18 cellular contexts compared by ENCODE assay signal in genomic region chr22:17794726-17795125, GRCh38. TPM values are rescaled to one million over a fixed set of nuclear protein-coding genes. Genes with fewer than 3 reads are reported as not detected.
DNase-seq lines count a peak whose midpoint lies in the region; ATAC-seq and TF ChIP-seq lines count a peak whose summit lies in the region.
"Had no signal": no experiment of that assay in that cellular context is flagged by ENCODE, and none has a peak within 500 bp of the region (broad histone marks: within the 10 kb centered on the region; RNA-seq: fewer than 3 reads in every experiment).

No MANE protein-coding gene starts in this region.

- H3K4me1 Mint-ChIP-seq in CD8-positive, alpha-beta T cell (ENCODE audit: low read depth) = no peaks in the 10 kb centered on the region
- peaks cover 13% of the 10 kb centered on the region for H3K4me1 Mint-ChIP-seq in endothelial cell (ENCODE audit: unreplicated experiment)
- H3K4me1 Mint-ChIP-seq in stimulated activated memory B cell treated with anti-CD40 and anti-IgM and Interleukin-4, amounts not matched to agents 10 μg/mL and 1 μg/mL and 100 μg/mL, for 72 hours = peaks cover 55% of the 10 kb centered on the region
- peaks cover 6% of the 10 kb centered on the region for H3K4me1 Mint-ChIP-seq in activated T-cell treated with anti-CD3 and anti-CD28 coated beads, Interleukin-2, amount 50 U/mL, for 4 hours (ENCODE audit: low read depth)

- no peaks in the 10 kb centered on the region for H3K36me3 ChIP-seq in CD8-positive, alpha-beta T cell (ENCODE audit: insufficient read depth, low read length)
- H3K36me3 ChIP-seq in OCI-LY7 (ENCODE audit: insufficient read depth, low read length) (peaks cover 69% of the 10 kb centered on the region), WERI-Rb-1 (no peaks in the 10 kb centered on the region)

- no peaks in the 10 kb centered on the region for H4K20me1 ChIP-seq in OCI-LY7 (ENCODE audit: insufficient read depth, low read length)

- no TSS peak for BruUV-seq in OCI-LY7 (replicated peaks; lab: Mats Ljungman, UMichigan)

- no peak overlapping the region for H3K4me3 Mint-ChIP-seq in CD8-positive, alpha-beta T cell
- H3K4me3 Mint-ChIP-seq in endothelial cell (ENCODE audit: unreplicated experiment) = no peak overlapping the region
- peak overlapping the region; percentile 52 for H3K4me3 Mint-ChIP-seq in stimulated activated memory B cell treated with anti-CD40 and anti-IgM and Interleukin-4, amounts not matched to agents 10 μg/mL and 1 μg/mL and 100 μg/mL, for 72 hours
- no peak overlapping the region for H3K4me3 Mint-ChIP-seq in activated T-cell treated with anti-CD3 and anti-CD28 coated beads, Interleukin-2, amount 50 U/mL, for 4 hours

- peak overlapping the region; percentile 50 for H3K27ac Mint-ChIP-seq in CD8-positive, alpha-beta T cell
- peak overlapping the region; percentile 32 for H3K27ac Mint-ChIP-seq in endothelial cell (ENCODE audit: unreplicated experiment)
- peak overlapping the region; percentile 100 for H3K27ac Mint-ChIP-seq in stimulated activated memory B cell treated with anti-CD40 and anti-IgM and Interleukin-4, amounts not matched to agents 10 μg/mL and 1 μg/mL and 100 μg/mL, for 72 hours

- H2AFZ ChIP-seq in OCI-LY7 (ENCODE audit: low read length) = no peak overlapping the region
- H2AFZ ChIP-seq: GM23248 had no signal

- H3K36me3 Mint-ChIP-seq in CD8-positive, alpha-beta T cell = no peaks in the 10 kb centered on the region
- peaks cover 8% of the 10 kb centered on the region for H3K36me3 Mint-ChIP-seq in endothelial cell (ENCODE audit: low read depth, unreplicated experiment)
- peaks cover 29% of the 10 kb centered on the region for H3K36me3 Mint-ChIP-seq in stimulated activated memory B cell treated with anti-CD40 and anti-IgM and Interleukin-4, amounts not matched to agents 10 μg/mL and 1 μg/mL and 100 μg/mL, for 72 hours
- H3K36me3 Mint-ChIP-seq in activated T-cell treated with anti-CD3 and anti-CD28 coated beads, Interleukin-2, amount 50 U/mL, for 4 hours (ENCODE audit: insufficient read depth) = peaks cover 3% of the 10 kb centered on the region

- peaks cover 11% of the 10 kb centered on the region; the same call in 1 of the 2 replicates for H3K79me2 ChIP-seq in OCI-LY7 (ENCODE audit: insufficient read depth, low read depth, low read length)

- H3K27me3 Mint-ChIP-seq in CD8-positive, alpha-beta T cell (ENCODE audit: low read depth) = no peaks in the 10 kb centered on the region
- peaks cover 15% of the 10 kb centered on the region for H3K27me3 Mint-ChIP-seq in endothelial cell (ENCODE audit: unreplicated experiment)
- no peaks in the 10 kb centered on the region for H3K27me3 Mint-ChIP-seq in stimulated activated memory B cell treated with anti-CD40 and anti-IgM and Interleukin-4, amounts not matched to agents 10 μg/mL and 1 μg/mL and 100 μg/mL, for 72 hours
- H3K27me3 Mint-ChIP-seq in activated T-cell treated with anti-CD3 and anti-CD28 coated beads, Interleukin-2, amount 50 U/mL, for 4 hours (ENCODE audit: low read depth) = no peaks in the 10 kb centered on the region

- intact Hi-C loops in CD8-positive, alpha-beta T cell (cut with DNase I, micrococcal nuclease) = no loop called here
- intact Hi-C loops in OCI-LY7 (cut with micrococcal nuclease; ENCODE audit: unreplicated experiment) = loop anchor here (10.0 kb wide), 1 partner anchor 210 kb away; no protein-coding TSS in a partner anchor

- DNase-seq in CD8-positive, alpha-beta T cell = no peak
- DNase-seq in OCI-LY7 (ENCODE audit: low spot score) (no peak), endothelial cell (ENCODE audit: low spot score) (no peak), WERI-Rb-1 (no peak)
- DNase-seq in activated T-cell treated with anti-CD3 and anti-CD28 coated beads, Interleukin-2, amount 50 U/mL, for 4 hours = no peak
- DNase-seq: DMS79, GM23248, MG63, NCI-H1092, NCI-H146, NCI-H2081, NCI-H510A treated with DMSO at 0.1 percent for 48 hours had no signal

- H3K27me3 ChIP-seq in CD8-positive, alpha-beta T cell (ENCODE audit: insufficient read depth, low read length) = no peaks in the 10 kb centered on the region
- H3K27me3 ChIP-seq in WERI-Rb-1 (ENCODE audit: insufficient read depth, low read depth, severe bottlenecking) = no peaks in the 10 kb centered on the region
- H3K27me3 ChIP-seq: MG63 had no signal

- H3K4me1 ChIP-seq in CD8-positive, alpha-beta T cell (ENCODE audit: insufficient read depth, low read length) = no peaks in the 10 kb centered on the region
- peaks cover 58% of the 10 kb centered on the region for H3K4me1 ChIP-seq in OCI-LY7 (ENCODE audit: insufficient read depth, low read length, poor library complexity, severe bottlenecking)

- H3K9me3 ChIP-seq in CD8-positive, alpha-beta T cell (ENCODE audit: low read length) = no peaks in the 10 kb centered on the region
- H3K9me3 ChIP-seq in OCI-LY7 (ENCODE audit: low read length) = no peaks in the 10 kb centered on the region
- no peaks in the 10 kb centered on the region for H3K9me3 ChIP-seq in WERI-Rb-1 (ENCODE audit: severe bottlenecking)
- H3K9me3 ChIP-seq: MG63 had no signal

- CTCF ChIA-PET in CD8-positive, alpha-beta T cell (lab: Charles Lee) = interaction anchor here (1.1 kb wide), 1 partner anchor 22 kb away, joined by 4 read pairs; no protein-coding TSS in a partner anchor
- CTCF ChIA-PET in OCI-LY7 (lab: Charles Lee; ENCODE audit: unreplicated experiment) = interaction anchor here (2.1 kb wide), 1 partner anchor 9 kb away, joined by 11 read pairs; no protein-coding TSS in a partner anchor

- POLR2A ChIA-PET in CD8-positive, alpha-beta T cell (lab: Charles Lee) = no interaction called here
- POLR2A ChIA-PET in OCI-LY7 (lab: Charles Lee) = interaction anchor here (1.1 kb wide), 1 partner anchor 16 kb away, joined by 4 read pairs; no protein-coding TSS in a partner anchor

- H3K9me2 ChIP-seq in OCI-LY7 (ENCODE audit: insufficient read depth, low read length) = no peaks in the 10 kb centered on the region

- peak overlapping the region; percentile 88 for H3K4me2 ChIP-seq in OCI-LY7 (ENCODE audit: low read length)
- H3K4me2 ChIP-seq: KMS-11 had no signal

- ATAC-seq in CD8-positive, alpha-beta T cell = no peak
- no peak for ATAC-seq in stimulated activated memory B cell treated with anti-CD40 and anti-IgM and Interleukin-4, amounts not matched to agents 10 μg/mL and 1 μg/mL and 100 μg/mL, for 72 hours
- ATAC-seq in activated T-cell treated with anti-CD3 and anti-CD28 coated beads, Interleukin-2, amount 50 U/mL, for 4 hours = no peak
- no peak for ATAC-seq in GM18502 (IDR thresholded peaks at IDR 0.05; ENCODE audit: poor library complexity, unreplicated experiment)
- ATAC-seq in HG02759 (IDR thresholded peaks at IDR 0.05; ENCODE audit: unreplicated experiment) = no peak
- ATAC-seq: Panc1, Right ventricle myocardium inferior had no signal

- no peak overlapping the region for H3K4me3 ChIP-seq in CD8-positive, alpha-beta T cell (ENCODE audit: low read depth, low read length)
- H3K4me3 ChIP-seq in OCI-LY7 (ENCODE audit: low read depth, low read length, poor library complexity, severe bottlenecking) = peak overlapping the region; percentile 63
- no peak overlapping the region for H3K4me3 ChIP-seq in WERI-Rb-1 (ENCODE audit: low read depth, low read length)
- H3K4me3 ChIP-seq: GM23248, MG63 had no signal

- no peak overlapping the region for H3K27ac ChIP-seq in CD8-positive, alpha-beta T cell (ENCODE audit: low read depth, low read length)
- H3K27ac ChIP-seq in OCI-LY7 (ENCODE audit: low read depth, low read length, poor library complexity, severe bottlenecking) = peak overlapping the region; percentile 96
- H3K27ac ChIP-seq in WERI-Rb-1 = no peak overlapping the region
- H3K27ac ChIP-seq: GM23248, KMS-11 had no signal

- TF ChIP-seq CTCF in CD8-positive, alpha-beta T cell (IDR thresholded peaks at IDR 0.05) = no peak
- TF ChIP-seq CTCF in OCI-LY7 (conservative IDR thresholded peaks at IDR 0.05; ENCODE audit: low read length) (no peak), endothelial cell (IDR thresholded peaks at IDR 0.05; ENCODE audit: unreplicated experiment) (no peak), WERI-Rb-1 (IDR thresholded peaks at IDR 0.05; ENCODE audit: low read depth, low read length) (no peak)

- no peaks in the 10 kb centered on the region for H3K9me3 Mint-ChIP-seq in CD8-positive, alpha-beta T cell
- no peaks in the 10 kb centered on the region for H3K9me3 Mint-ChIP-seq in endothelial cell (ENCODE audit: unreplicated experiment)
- no peaks in the 10 kb centered on the region for H3K9me3 Mint-ChIP-seq in stimulated activated memory B cell treated with anti-CD40 and anti-IgM and Interleukin-4, amounts not matched to agents 10 μg/mL and 1 μg/mL and 100 μg/mL, for 72 hours
- no peaks in the 10 kb centered on the region for H3K9me3 Mint-ChIP-seq in activated T-cell treated with anti-CD3 and anti-CD28 coated beads, Interleukin-2, amount 50 U/mL, for 4 hours

RNA-seq across cellular contexts. Expression of gene BID, which starts 20.5 kb away (rescaled TPM):
- total RNA-seq in CD8-positive, alpha-beta T cell = 10 to 100 TPM; 14.4 to 15.0 TPM
- total RNA-seq in OCI-LY7 (2014; rRNA removed; shearing (Covaris generic)) = 59.9 and 87.8 TPM in 2 replicates
- total RNA-seq in OCI-LY7 (2022) (51.9 and 60.3 TPM in 2 replicates), endothelial cell (ENCODE audit: unreplicated experiment) (32.5 TPM)
- total RNA-seq in activated T-cell treated with anti-CD3 and anti-CD28 coated beads, Interleukin-2, amount 50 U/mL, for 4 hours = 10 to 100 TPM; 30.3 to 39.5 (median 36.5) TPM

Comparison
In these comparisons a context has a peak if more than half of its experiments do, and no peak if none do; other contexts are left out.
1. H3K27ac Mint-ChIP-seq: peak in every context shown above with its lines; median percentile 100 in stimulated activated memory B cell treated with anti-CD40 and anti-IgM and Interleukin-4, amounts not matched to agents 10 μg/mL and 1 μg/mL and 100 μg/mL, for 72 hours; 50 in CD8-positive, alpha-beta T cell; 32 in endothelial cell.